ENCODE assay signal across 8 cellular contexts in genomic region chr9:37146372-37146771, GRCh38. TPM values are rescaled to one million over a fixed set of nuclear protein-coding genes. Genes with fewer than 3 reads are reported as not detected.
DNase-seq lines count a peak whose midpoint lies in the region; ATAC-seq and TF ChIP-seq lines count a peak whose summit lies in the region.

No MANE protein-coding gene starts in this region.

- no peak for DNase-seq in activated CD8-positive, alpha-beta memory T cell treated with anti-CD3 and anti-CD28 coated beads, Interleukin-2, amount 10 ng/mL, durations not matched to agents 7 days and 5 days
- DNase-seq in activated CD8-positive, alpha-beta memory T cell treated with anti-CD3 and anti-CD28 coated beads, Interleukin-2, amount 50 U/mL, for 4 hours: no peak
- DNase-seq in C1 segment of cervical spinal cord (lab: John Stamatoyannopoulos, UW) (no peak), adrenal gland (no peak)

- peak overlapping the region; percentile 86 for H3K27ac Mint-ChIP-seq in activated CD8-positive, alpha-beta memory T cell treated with anti-CD3 and anti-CD28 coated beads, Interleukin-2, amount 10 ng/mL, durations not matched to agents 7 days and 5 days
- no peak overlapping the region for H3K27ac Mint-ChIP-seq in IgD-negative memory B cell
- peak overlapping the region; percentile 90 for H3K27ac Mint-ChIP-seq in activated naive CD8-positive, alpha-beta T cell
- peak overlapping the region; percentile 91 for H3K27ac Mint-ChIP-seq in stimulated activated naive CD8-positive, alpha-beta T cell treated with anti-CD3 and anti-CD28 coated beads, Interleukin-15, Interleukin-2, amounts not matched to agents 100 ng/mL and 50 ng/mL, for 24 hours

- no peaks in the 10 kb centered on the region for H3K27me3 ChIP-seq in adrenal gland

- H3K4me1 ChIP-seq in adrenal gland (replicated peaks in 1 of 2): peaks cover 0 to 26% of the 10 kb centered on the region in 2 donors

- no peaks in the 10 kb centered on the region for H3K27me3 Mint-ChIP-seq in activated CD8-positive, alpha-beta memory T cell treated with anti-CD3 and anti-CD28 coated beads, Interleukin-2, amount 10 ng/mL, durations not matched to agents 7 days and 5 days
- no peaks in the 10 kb centered on the region for H3K27me3 Mint-ChIP-seq in IgD-negative memory B cell
- no peaks in the 10 kb centered on the region for H3K27me3 Mint-ChIP-seq in activated naive CD8-positive, alpha-beta T cell
- no peaks in the 10 kb centered on the region for H3K27me3 Mint-ChIP-seq in stimulated activated naive CD8-positive, alpha-beta T cell treated with anti-CD3 and anti-CD28 coated beads, Interleukin-15, Interleukin-2, amounts not matched to agents 100 ng/mL and 50 ng/mL, for 24 hours

- H3K9me3 Mint-ChIP-seq in activated CD8-positive, alpha-beta memory T cell treated with anti-CD3 and anti-CD28 coated beads, Interleukin-2, amount 10 ng/mL, durations not matched to agents 7 days and 5 days (ENCODE audit: low read depth): no peaks in the 10 kb centered on the region
- no peaks in the 10 kb centered on the region for H3K9me3 Mint-ChIP-seq in IgD-negative memory B cell
- no peaks in the 10 kb centered on the region for H3K9me3 Mint-ChIP-seq in activated naive CD8-positive, alpha-beta T cell (ENCODE audit: low read depth)
- H3K9me3 Mint-ChIP-seq in stimulated activated naive CD8-positive, alpha-beta T cell treated with anti-CD3 and anti-CD28 coated beads, Interleukin-15, Interleukin-2, amounts not matched to agents 100 ng/mL and 50 ng/mL, for 24 hours: no peaks in the 10 kb centered on the region

- CTCF ChIA-PET in activated CD8-positive, alpha-beta memory T cell treated with anti-CD3 and anti-CD28 coated beads, Interleukin-2, amount 10 ng/mL, durations not matched to agents 7 days and 5 days (lab: Charles Lee): interaction anchor here (0.8 to 1.1 kb wide), 3 partner anchors 14 to 45 kb away, joined by 3 read pairs; no protein-coding TSS in a partner anchor

- intact Hi-C loops in adrenal gland (cut with DNase I): no loop called here

- H3K36me3 Mint-ChIP-seq in activated CD8-positive, alpha-beta memory T cell treated with anti-CD3 and anti-CD28 coated beads, Interleukin-2, amount 10 ng/mL, durations not matched to agents 7 days and 5 days: peaks cover 20% of the 10 kb centered on the region
- no peaks in the 10 kb centered on the region for H3K36me3 Mint-ChIP-seq in IgD-negative memory B cell
- peaks cover 26% of the 10 kb centered on the region for H3K36me3 Mint-ChIP-seq in activated naive CD8-positive, alpha-beta T cell
- H3K36me3 Mint-ChIP-seq in stimulated activated naive CD8-positive, alpha-beta T cell treated with anti-CD3 and anti-CD28 coated beads, Interleukin-15, Interleukin-2, amounts not matched to agents 100 ng/mL and 50 ng/mL, for 24 hours (ENCODE audit: low read depth): peaks cover 51% of the 10 kb centered on the region

- peak overlapping the region; percentile 63 for H3K4me3 Mint-ChIP-seq in activated CD8-positive, alpha-beta memory T cell treated with anti-CD3 and anti-CD28 coated beads, Interleukin-2, amount 10 ng/mL, durations not matched to agents 7 days and 5 days
- H3K4me3 Mint-ChIP-seq in IgD-negative memory B cell: peak overlapping the region in 3 of 4 donors; percentile 47 to 87 (median 65)
- H3K4me3 Mint-ChIP-seq in activated naive CD8-positive, alpha-beta T cell: peak overlapping the region; percentile 68
- H3K4me3 Mint-ChIP-seq in stimulated activated naive CD8-positive, alpha-beta T cell treated with anti-CD3 and anti-CD28 coated beads, Interleukin-15, Interleukin-2, amounts not matched to agents 100 ng/mL and 50 ng/mL, for 24 hours: peak overlapping the region; percentile 70

- TF ChIP-seq POLR2A in adrenal gland (IDR thresholded peaks at IDR 0.05): no peak

- WGBS in adrenal gland, 4 donors: 34 to 58% (median 45%) methylated on average over 2 of the region's 2 CpGs

- no peak overlapping the region for H3K4me3 ChIP-seq in adrenal gland

- peaks cover 23% of the 10 kb centered on the region for H3K4me1 Mint-ChIP-seq in activated CD8-positive, alpha-beta memory T cell treated with anti-CD3 and anti-CD28 coated beads, Interleukin-2, amount 10 ng/mL, durations not matched to agents 7 days and 5 days
- H3K4me1 Mint-ChIP-seq in IgD-negative memory B cell: peaks cover 11 to 42% (median 34%) of the 10 kb centered on the region in 3 donors
- H3K4me1 Mint-ChIP-seq in activated naive CD8-positive, alpha-beta T cell (ENCODE audit: low read depth): peaks cover 62% of the 10 kb centered on the region
- H3K4me1 Mint-ChIP-seq in stimulated activated naive CD8-positive, alpha-beta T cell treated with anti-CD3 and anti-CD28 coated beads, Interleukin-15, Interleukin-2, amounts not matched to agents 100 ng/mL and 50 ng/mL, for 24 hours (ENCODE audit: low read depth): peaks cover 61% of the 10 kb centered on the region

- peak; percentile 76 for ATAC-seq in activated CD8-positive, alpha-beta memory T cell treated with anti-CD3 and anti-CD28 coated beads, Interleukin-2, amount 10 ng/mL, durations not matched to agents 7 days and 5 days
- ATAC-seq in GM18873 (IDR thresholded peaks at IDR 0.05; ENCODE audit: low FRiP score, unreplicated experiment): no peak

- H3K9me3 ChIP-seq in adrenal gland (replicated peaks in 1 of 3): no peaks in the 10 kb centered on the region

- no peaks in the 10 kb centered on the region for H3K36me3 ChIP-seq in adrenal gland (replicated peaks in 1 of 2)

- no peak for TF ChIP-seq CTCF in adrenal gland (IDR thresholded peaks at IDR 0.05)

- H3K27ac ChIP-seq in adrenal gland: no peak overlapping the region

RNA-seq across cellular contexts. Expression of gene ZCCHC7, which starts 26.0 kb away (rescaled TPM):
- 10 to 100 TPM; 20.1 to 20.6 TPM for total RNA-seq in activated CD8-positive, alpha-beta memory T cell treated with anti-CD3 and anti-CD28 coated beads, Interleukin-2, amount 10 ng/mL, durations not matched to agents 7 days and 5 days
- polyA plus RNA-seq in IgD-negative memory B cell (76.8 TPM), adrenal gland (10 to 100 TPM; 12.4 to 21.3 (median 19.4) TPM)
- 10 to 100 TPM in 7 of 8 donors, 1 to 10 TPM in 1; 6.0 to 20.8 (median 16.6) TPM for total RNA-seq in adrenal gland

Comparison
In these comparisons a context has a peak if more than half of its experiments do, and no peak if none do; other contexts are left out.
1. H3K27ac Mint-ChIP-seq: peak in activated CD8-positive, alpha-beta memory T cell treated with anti-CD3 and anti-CD28 coated beads, Interleukin-2, amount 10 ng/mL, durations not matched to agents 7 days and 5 days (single experiment), activated naive CD8-positive, alpha-beta T cell (single experiment) and stimulated activated naive CD8-positive, alpha-beta T cell treated with anti-CD3 and anti-CD28 coated beads, Interleukin-15, Interleukin-2, amounts not matched to agents 100 ng/mL and 50 ng/mL, for 24 hours (single experiment); none in IgD-negative memory B cell (0 of 3).
2. Peak in every context shown above with its lines, with median percentiles within 50 percentile points of each other: H3K4me3 Mint-ChIP-seq.